Comparison of ENCODE assay signal across 1 cellular context in genomic region chr18:35104391-35105051, GRCh38.
TF ChIP-seq lines count a peak whose summit lies in the region.

No MANE protein-coding gene starts in this region.

TF ChIP-seq in K562, 482 proteins besides CTCF, POLR2A, EP300 and RAD21 (continued from another document and continues in another):
- peak; percentile 84; the same call in 1 of the 2 replicates for TF ChIP-seq ZNF197 (CRISPR knock-in tag; IDR thresholded peaks at IDR 0.05; ENCODE audit: low read depth)
- TF ChIP-seq ZFP91 (CRISPR knock-in tag; IDR thresholded peaks at IDR 0.05): no peak
- no peak for TF ChIP-seq ATF6 (CRISPR knock-in tag; IDR thresholded peaks at IDR 0.05)
- no peak for TF ChIP-seq RBM39 (optimal IDR thresholded peaks at IDR 0.05; ENCODE audit: low read depth, low read length)
- no peak for TF ChIP-seq FOXJ3 (CRISPR knock-in tag; IDR thresholded peaks at IDR 0.05)
- no peak for TF ChIP-seq ZNF165 (CRISPR knock-in tag; IDR thresholded peaks at IDR 0.05; ENCODE audit: borderline replicate concordance)
- TF ChIP-seq HNRNPL (IDR thresholded peaks at IDR 0.05; ENCODE audit: low read depth, low read length): no peak
- TF ChIP-seq CHD4 (IDR thresholded peaks at IDR 0.05; ENCODE audit: insufficient read depth, insufficient replicate concordance, low read depth, low read length, poor library complexity, severe bottlenecking): no peak
- no peak for TF ChIP-seq MCM7 (IDR thresholded peaks at IDR 0.05)
- no peak for TF ChIP-seq ZKSCAN3 (CRISPR knock-in tag; IDR thresholded peaks at IDR 0.05)
- TF ChIP-seq RNF2 (IDR thresholded peaks at IDR 0.05): no peak
- no peak for TF ChIP-seq ZNF280B (CRISPR knock-in tag; IDR thresholded peaks at IDR 0.05)
- TF ChIP-seq TEAD1 (CRISPR knock-in tag; IDR thresholded peaks at IDR 0.05): peak in 1 of 2 experiments; percentile 31; a peak in 1 of 4 replicates
- TF ChIP-seq ZNF121 (CRISPR knock-in tag; conservative IDR thresholded peaks at IDR 0.05): no peak
- no peak for TF ChIP-seq ZNF184 (CRISPR knock-in tag; IDR thresholded peaks at IDR 0.05)
- no peak for TF ChIP-seq GTF2F1 (IDR thresholded peaks at IDR 0.05; ENCODE audit: low read depth, low read length)
- no peak for TF ChIP-seq SIN3A (IDR thresholded peaks at IDR 0.05; ENCODE audit: borderline replicate concordance in 2 of 2, control insufficient read depth in 1 of 2, low read depth in 2 of 2, low read length in 2 of 2)
- TF ChIP-seq JUNB (CRISPR knock-in tag; conservative IDR thresholded peaks at IDR 0.05): no peak
- no peak for TF ChIP-seq ZNF584 (CRISPR knock-in tag; IDR thresholded peaks at IDR 0.05; ENCODE audit: low read depth)
- TF ChIP-seq MTA2 (IDR thresholded peaks at IDR 0.05; ENCODE audit: low read depth): no peak
- TF ChIP-seq IRF2 (CRISPR knock-in tag; IDR thresholded peaks at IDR 0.05): no peak
- no peak for TF ChIP-seq PHF21A (IDR thresholded peaks at IDR 0.05; ENCODE audit: borderline replicate concordance, low read depth)
- TF ChIP-seq PCBP2 (IDR thresholded peaks at IDR 0.05; ENCODE audit: low read depth, low read length, poor library complexity, severe bottlenecking): no peak
- no peak for TF ChIP-seq ZC3H4 (CRISPR knock-in tag; IDR thresholded peaks at IDR 0.05; ENCODE audit: borderline replicate concordance)
- TF ChIP-seq SAFB2 (IDR thresholded peaks at IDR 0.05; ENCODE audit: borderline replicate concordance, low read depth, low read length, severe bottlenecking): no peak
- peak; percentile 92 for TF ChIP-seq ZNF766 (CRISPR knock-in tag; conservative IDR thresholded peaks at IDR 0.05)
- no peak for TF ChIP-seq ZHX1 (conservative IDR thresholded peaks at IDR 0.05; ENCODE audit: low read length)
- no peak for TF ChIP-seq KDM1A (IDR thresholded peaks at IDR 0.05)
- no peak for TF ChIP-seq PBX2 (CRISPR knock-in tag; IDR thresholded peaks at IDR 0.05; ENCODE audit: low read depth)
- peak; percentile 90 for TF ChIP-seq PBX2 (tag; conservative IDR thresholded peaks at IDR 0.05; ENCODE audit: low read depth)
- no peak for TF ChIP-seq SPI1 (IDR thresholded peaks at IDR 0.05; ENCODE audit: borderline replicate concordance, low read depth, low read length)
- no peak for TF ChIP-seq PURB (CRISPR knock-in tag; IDR thresholded peaks at IDR 0.05; ENCODE audit: low read depth)
- no peak for TF ChIP-seq SRF (CRISPR knock-in tag; IDR thresholded peaks at IDR 0.05)
- TF ChIP-seq BCL6 (CRISPR knock-in tag; IDR thresholded peaks at IDR 0.05): no peak
- TF ChIP-seq NFE2L1 (tag; IDR thresholded peaks at IDR 0.05; ENCODE audit: borderline replicate concordance, low read depth): 0 out of 2 replicates have a peak, but pooled peaks have one; percentile 15
- TF ChIP-seq KLF13 (tag; IDR thresholded peaks at IDR 0.05; ENCODE audit: borderline replicate concordance, low read depth): no peak
- TF ChIP-seq TSC22D4 (tag; IDR thresholded peaks at IDR 0.05): no peak
- peak; percentile 59; the same call in 1 of the 2 replicates for TF ChIP-seq ARID1B (IDR thresholded peaks at IDR 0.05)
- no peak for TF ChIP-seq SLC30A9 (CRISPR knock-in tag; IDR thresholded peaks at IDR 0.05)
- TF ChIP-seq HNRNPLL (IDR thresholded peaks at IDR 0.05; ENCODE audit: low read depth, low read length, poor library complexity, severe bottlenecking): no peak
- TF ChIP-seq ZNF253 (CRISPR knock-in tag; conservative IDR thresholded peaks at IDR 0.05): no peak
- TF ChIP-seq MEIS2 (IDR thresholded peaks at IDR 0.05; ENCODE audit: partially characterized antibody): peak; percentile 92
- no peak for TF ChIP-seq SMAD2 (IDR thresholded peaks at IDR 0.05; ENCODE audit: low read depth, low read length)
- TF ChIP-seq STAT5A (IDR thresholded peaks at IDR 0.05; ENCODE audit: borderline replicate concordance, low read length): no peak
- no peak for TF ChIP-seq TCF7 (IDR thresholded peaks at IDR 0.05; ENCODE audit: borderline replicate concordance)
- no peak for TF ChIP-seq HES1 (IDR thresholded peaks at IDR 0.05; ENCODE audit: low read depth)
- no peak for TF ChIP-seq ZNF23 (CRISPR knock-in tag; IDR thresholded peaks at IDR 0.05)
- no peak for TF ChIP-seq RBM14 (IDR thresholded peaks at IDR 0.05; ENCODE audit: borderline replicate concordance, insufficient read depth, low read depth, low read length)
- 0 out of 2 replicates have a peak, but pooled peaks have one; percentile 33 for TF ChIP-seq BRD4 (IDR thresholded peaks at IDR 0.05)
- no peak for TF ChIP-seq CEBPZ (IDR thresholded peaks at IDR 0.05; ENCODE audit: borderline replicate concordance, low read depth, low read length)
- TF ChIP-seq ZBTB43 (CRISPR knock-in tag; IDR thresholded peaks at IDR 0.05): no peak
- no peak for TF ChIP-seq ZNF431 (CRISPR knock-in tag; IDR thresholded peaks at IDR 0.05)
- TF ChIP-seq ZFP30 (CRISPR knock-in tag; IDR thresholded peaks at IDR 0.05; ENCODE audit: borderline replicate concordance): no peak
- TF ChIP-seq HNRNPH1 (optimal IDR thresholded peaks at IDR 0.05; ENCODE audit: low read depth, low read length): no peak
- TF ChIP-seq NBN (IDR thresholded peaks at IDR 0.05; ENCODE audit: low read depth): peak; percentile 62; the same call in 1 of the 2 replicates
- TF ChIP-seq GATA2 (CRISPR knock-in tag; IDR thresholded peaks at IDR 0.05): peak; percentile 42
- no peak for TF ChIP-seq THAP7 (CRISPR knock-in tag; IDR thresholded peaks at IDR 0.05)
